Comparison of ENCODE assay signal across 17 cellular contexts in the genomic region with DNA sequence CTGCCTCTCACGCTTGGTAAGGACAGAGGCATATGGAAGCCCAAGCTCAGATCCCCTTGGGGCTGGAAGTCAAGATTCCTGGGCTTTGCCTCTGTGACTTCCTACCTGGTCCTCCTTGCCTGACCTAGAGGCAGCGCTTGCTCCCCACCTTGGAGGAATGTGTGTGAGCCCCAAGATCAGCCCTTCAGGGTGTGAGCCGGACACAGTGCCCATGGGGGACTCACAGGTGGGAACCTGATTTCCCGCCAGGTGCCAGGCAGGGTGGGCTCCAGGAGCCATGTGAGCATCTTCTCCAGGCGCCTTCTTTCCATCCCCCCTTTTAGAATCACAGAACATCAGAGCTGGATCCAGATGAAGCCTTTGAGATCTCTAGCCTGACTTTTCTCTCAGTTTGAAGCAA. TPM values are rescaled to one million over a fixed set of nuclear protein-coding genes. Genes with fewer than 3 reads are reported as not detected.
A peak's percentile ranks its signal among the peaks of the same experiment; 100 is the strongest.
DNase-seq lines count a peak whose midpoint lies in the region; ATAC-seq and TF ChIP-seq lines count a peak whose summit lies in the region.
"Had no signal": no experiment of that assay in that cellular context is flagged by ENCODE, and none has a peak within 500 bp of the region (broad histone marks: within the 10 kb centered on the region; RNA-seq: fewer than 3 reads in every experiment).

No MANE protein-coding gene starts in this region.

- peak; percentile 19 for DNase-seq in DMS53 (lab: John Stamatoyannopoulos, UW)
- no peak for DNase-seq in DMS53 treated with DMSO at 0.1 percent for 48 hours (lab: John Stamatoyannopoulos, UW; ENCODE audit: unreplicated experiment)
- peak; percentile 35 for DNase-seq in D341Med (ENCODE audit: low spot score)
- DNase-seq in right atrium auricular region (ENCODE audit: low spot score): no peak
- DNase-seq in posterior vena cava (ENCODE audit: low spot score): peak; percentile 56
- no peak for DNase-seq in left colon
- no peak for DNase-seq in NCI-H1436 treated with DMSO at 0.1 percent for 48 hours (lab: John Stamatoyannopoulos, UW)
- no peak for DNase-seq in colonic mucosa
- DNase-seq: CD8-positive, alpha-beta T cell; DMS79; EL; GOT3 had no signal

- no peak overlapping the region for H3K9ac ChIP-seq in colonic mucosa (ENCODE audit: low read depth in 2 of 2, low read length in 2 of 2)

- ATAC-seq in left colon: no peak
- ATAC-seq: CD8-positive, alpha-beta T cell had no signal

- H3K4me1 ChIP-seq in right atrium auricular region (peaks cover 0 to 47% of the 10 kb centered on the region in 2 donors), colonic mucosa (no peaks in the 10 kb centered on the region)
- H3K4me1 ChIP-seq: Caco-2, HAP-1 had no signal

- no peak overlapping the region for H3K4me3 ChIP-seq in right atrium auricular region
- no peak overlapping the region for H3K4me3 ChIP-seq in colonic mucosa
- H3K4me3 ChIP-seq: HAP-1 had no signal

- no peaks in the 10 kb centered on the region for H3K36me3 ChIP-seq in right atrium auricular region
- no peaks in the 10 kb centered on the region for H3K36me3 ChIP-seq in colonic mucosa
- H3K36me3 ChIP-seq: HAP-1 had no signal

- no peaks in the 10 kb centered on the region for H3K27me3 ChIP-seq in right atrium auricular region
- no peaks in the 10 kb centered on the region for H3K27me3 ChIP-seq in colonic mucosa

- H3K27ac ChIP-seq in right atrium auricular region (peak overlapping the region; percentile 4 to 33), colonic mucosa (no peak overlapping the region)
- H3K27ac ChIP-seq: 22Rv1 had no signal

- TF ChIP-seq CTCF in right atrium auricular region (IDR thresholded peaks at IDR 0.05): no peak
- TF ChIP-seq CTCF in colonic mucosa (IDR thresholded peaks at IDR 0.05): no peak

- intact Hi-C loops in posterior vena cava (cut with DNase I) (loop anchor here in 1 of 2 donors (10.0 kb wide), 1 partner anchor 152 kb away; no protein-coding TSS in a partner anchor), left colon (cut with DNase I, micrococcal nuclease) (no loop called here), colonic mucosa (cut with DNase I) (no loop called here)

- H3K9me3 ChIP-seq in right atrium auricular region (no peaks in the 10 kb centered on the region), colonic mucosa (no peaks in the 10 kb centered on the region)
- H3K9me3 ChIP-seq: HAP-1 had no signal

RNA-seq across cellular contexts. Expression of a gene that starts 10.2 kb away (rescaled TPM):
- total RNA-seq in right atrium auricular region: 10 to 100 TPM; 11.8 to 30.4 TPM
- total RNA-seq in posterior vena cava: 1 to 10 TPM; 3.5 to 5.1 TPM
- under 1 TPM; 0.27 to 0.87 TPM for total RNA-seq in left colon
- total RNA-seq in colonic mucosa: under 1 TPM in 1 of 2 donors, not detected in 1; 0.32 TPM
- total RNA-seq: A673; Caco-2; CD8-positive, alpha-beta T cell; HT-29 had no signal

RNA-seq across cellular contexts. Expression of a gene that starts 24.2 kb away (rescaled TPM):
- total RNA-seq in right atrium auricular region (10 to 100 TPM; 35.0 to 36.2 TPM), posterior vena cava (10 to 100 TPM in 1 of 2 donors, 1 to 10 TPM in 1; 8.5 to 10.2 TPM), left colon (1 to 10 TPM; 3.7 to 4.0 TPM), colonic mucosa (1 to 10 TPM; 1.9 to 3.1 TPM)
- total RNA-seq: CD8-positive, alpha-beta T cell had no signal

RNA-seq across cellular contexts. Expression of a gene that starts 50.2 kb away (rescaled TPM):
- total RNA-seq in right atrium auricular region: 10 to 100 TPM; 11.9 to 15.6 TPM
- 10 to 100 TPM; 11.4 to 15.5 TPM for total RNA-seq in posterior vena cava
- total RNA-seq in left colon: 1 to 10 TPM in 1 of 2 donors, under 1 TPM in 1; 0.49 to 2.6 TPM
- total RNA-seq in colonic mucosa: 1 to 10 TPM; 1.1 to 2.8 TPM

Comparison
In these comparisons a context has a peak if more than half of its experiments do, and no peak if none do; other contexts are left out.
1. DNase-seq: peak in DMS53 (single experiment), D341Med (single experiment) and posterior vena cava (single experiment); none in DMS53 treated with DMSO at 0.1 percent for 48 hours (single experiment), right atrium auricular region (single experiment), left colon (0 of 2), NCI-H1436 treated with DMSO at 0.1 percent for 48 hours (single experiment) and colonic mucosa (single experiment).